ENCODE assay signal across 1 cellular context in the genomic region with DNA sequence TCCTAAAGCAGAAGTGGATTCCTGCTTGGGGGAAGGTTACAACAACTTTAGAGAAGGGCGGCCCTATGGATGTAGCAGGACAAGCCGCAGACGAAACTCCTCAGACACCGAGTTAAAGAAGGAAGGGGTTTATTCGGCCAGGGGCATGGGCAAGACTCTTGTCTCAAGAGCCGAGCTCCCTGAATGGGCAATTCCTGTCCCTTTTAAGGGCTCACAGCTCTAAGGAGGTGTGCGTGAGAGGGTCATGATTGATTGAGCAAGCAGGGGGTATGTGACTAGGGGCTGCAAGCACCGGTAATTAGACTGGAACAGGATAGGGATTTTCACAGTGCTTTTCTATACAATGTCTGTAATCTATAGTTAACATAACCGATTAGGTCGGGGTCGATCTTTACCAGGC.
TF ChIP-seq lines count a peak whose summit lies in the region.

No MANE protein-coding gene starts in this region.

TF ChIP-seq in IMR-90, 13 proteins besides CTCF, POLR2A, EP300 and RAD21:
- TF ChIP-seq MAZ (IDR thresholded peaks at IDR 0.05; ENCODE audit: borderline replicate concordance, low read depth, low read length) (no peak), NFE2L2 (IDR thresholded peaks at IDR 0.05; ENCODE audit: low read depth, low read length) (no peak), BHLHE40 (IDR thresholded peaks at IDR 0.05; ENCODE audit: low read depth, low read length) (no peak), FOS (IDR thresholded peaks at IDR 0.05; ENCODE audit: low read depth, low read length) (no peak), SMC3 (IDR thresholded peaks at IDR 0.05; ENCODE audit: low read depth, low read length) (no peak), MAFK (IDR thresholded peaks at IDR 0.05; ENCODE audit: low read depth, low read length) (no peak), CEBPB (IDR thresholded peaks at IDR 0.05; ENCODE audit: low read depth, low read length) (no peak), CHD1 (IDR thresholded peaks at IDR 0.05; ENCODE audit: low read depth, low read length) (no peak), RCOR1 (IDR thresholded peaks at IDR 0.05; ENCODE audit: insufficient replicate concordance, low read length) (no peak)
- TF ChIP-seq, protein P1, sequence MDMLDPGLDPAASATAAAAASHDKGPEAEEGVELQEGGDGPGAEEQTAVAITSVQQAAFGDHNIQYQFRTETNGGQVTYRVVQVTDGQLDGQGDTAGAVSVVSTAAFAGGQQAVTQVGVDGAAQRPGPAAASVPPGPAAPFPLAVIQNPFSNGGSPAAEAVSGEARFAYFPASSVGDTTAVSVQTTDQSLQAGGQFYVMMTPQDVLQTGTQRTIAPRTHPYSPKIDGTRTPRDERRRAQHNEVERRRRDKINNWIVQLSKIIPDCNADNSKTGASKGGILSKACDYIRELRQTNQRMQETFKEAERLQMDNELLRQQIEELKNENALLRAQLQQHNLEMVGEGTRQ (IDR thresholded peaks at IDR 0.05; ENCODE audit: low read depth, low read length) = no peak
